In the genomic region with DNA sequence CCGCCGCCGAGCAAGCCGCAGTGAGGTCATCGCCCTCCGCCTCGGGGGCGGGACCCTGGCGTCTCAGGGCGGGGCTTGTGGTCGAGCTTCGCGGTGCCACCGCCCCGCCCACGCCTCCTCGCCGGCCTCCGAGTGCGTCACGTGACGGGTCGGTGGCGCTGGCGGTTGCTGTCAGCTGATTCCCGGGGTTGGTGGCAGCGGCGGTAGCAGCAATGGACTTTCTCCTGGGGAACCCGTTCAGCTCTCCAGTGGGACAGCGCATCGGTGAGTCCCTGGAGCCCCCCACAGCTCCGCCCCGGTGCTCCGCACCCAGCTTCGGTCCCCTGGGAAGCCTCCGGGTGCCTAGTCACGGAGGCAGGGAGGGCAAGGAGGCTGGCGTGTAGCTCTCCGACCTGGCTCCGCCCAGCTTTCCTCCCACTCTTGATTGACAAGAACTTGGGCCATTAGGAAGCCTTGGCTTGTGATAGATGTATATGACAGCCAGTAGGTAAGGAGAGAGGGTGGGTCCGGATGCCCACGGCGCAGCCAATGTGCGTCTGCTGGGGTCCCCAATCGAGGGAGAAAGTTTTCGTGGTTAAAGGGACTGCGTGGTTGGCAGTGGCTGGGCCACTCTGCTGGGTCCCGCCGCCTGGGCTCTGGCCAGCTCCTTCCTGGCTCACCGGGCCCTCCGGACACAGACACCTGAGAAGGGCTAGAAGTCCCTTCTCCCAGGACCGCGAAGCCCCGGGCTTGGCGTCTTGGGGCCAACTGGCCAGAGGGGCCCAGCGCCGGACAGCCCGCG, we compare ENCODE assay signal across 7 cellular contexts. TPM values are rescaled to one million over a fixed set of nuclear protein-coding genes. Genes with fewer than 3 reads are reported as not detected.
DNase-seq lines count a peak whose midpoint lies in the region; ATAC-seq, FAIRE-seq and TF ChIP-seq lines count a peak whose summit lies in the region.

A gene (plus strand): TSS at position 178 of the 781 bp plus-strand sequence. CDS start 35 bp downstream, at position 213.

- no peaks in the 10 kb centered on the region for H3K9me3 ChIP-seq in hepatocyte (ENCODE audit: low read depth)

- no peaks in the 10 kb centered on the region for H3K9me2 ChIP-seq in hepatocyte (replicated peaks; ENCODE audit: insufficient read depth)

- peaks cover 4% of the 10 kb centered on the region for H3K36me3 ChIP-seq in hepatocyte (replicated peaks; ENCODE audit: insufficient read depth, low read depth)

- DNase-seq in GM18507 (ENCODE audit: extremely low spot score, insufficient read length, low read depth) (peak; percentile 91), NCI-H2081 (lab: John Stamatoyannopoulos, UW) (peak; percentile 87 to 94), T1000 (lab: John Stamatoyannopoulos, UW) (peak; percentile 95), astrocyte of the hippocampus (ENCODE audit: low read depth, low spot score) (peak; percentile 99), hepatocyte (ENCODE audit: low spot score) (peak; percentile 99), renal cortical epithelial cell (ENCODE audit: low read depth) (peak; percentile 95)

- H3K4me3 ChIP-seq in hepatocyte, result peak within 1 kb of the TSS; percentile 59

- no peaks in the 10 kb centered on the region for H4K20me1 ChIP-seq in hepatocyte (ENCODE audit: insufficient read depth, poor library complexity, severe bottlenecking)

- H3K4me2 ChIP-seq in hepatocyte, result peak within 1 kb of the TSS; percentile 83

- H3K4me1 ChIP-seq in hepatocyte (ENCODE audit: insufficient read depth), result peaks cover 4% of the 10 kb centered on the region

- no peak for TF ChIP-seq CTCF in hepatocyte (IDR thresholded peaks at IDR 0.05; ENCODE audit: poor library complexity)

- FAIRE-seq in GM18507 (lab: Jason Lieb, UNC), result peak; percentile 96

- peaks cover 25% of the 10 kb centered on the region for H3K79me2 ChIP-seq in hepatocyte

- ATAC-seq in HG03025 (IDR thresholded peaks at IDR 0.05; ENCODE audit: low FRiP score, unreplicated experiment), result peak; percentile 89

- H3K27ac ChIP-seq in hepatocyte, result peak within 1 kb of the TSS; percentile 99

- H3K27me3 ChIP-seq in hepatocyte, result no peaks in the 10 kb centered on the region

- under 1% methylated on average over 44 of the region's 59 CpGs for WGBS in hepatocyte (ENCODE audit: low lambda C conversion rate, missing lambda C conversion rate)

- peak within 1 kb of the TSS; percentile 43 for H2AFZ ChIP-seq in hepatocyte

RNA-seq across cellular contexts. Expression of the gene that starts here (rescaled TPM):
- 108 and 110 TPM in 2 replicates for total RNA-seq in hepatocyte
- 105 and 114 TPM in 2 replicates for polyA plus RNA-seq in hepatocyte
- 15.1 and 23.6 TPM in 2 replicates for total RNA-seq in renal cortical epithelial cell

Comparison
In these comparisons a context has a peak if more than half of its experiments do, and no peak if none do; other contexts are left out.
1. Peak in every context shown above with its lines: DNase-seq, ATAC-seq, H3K4me3 ChIP-seq and H3K27ac ChIP-seq.